In the genomic region with DNA sequence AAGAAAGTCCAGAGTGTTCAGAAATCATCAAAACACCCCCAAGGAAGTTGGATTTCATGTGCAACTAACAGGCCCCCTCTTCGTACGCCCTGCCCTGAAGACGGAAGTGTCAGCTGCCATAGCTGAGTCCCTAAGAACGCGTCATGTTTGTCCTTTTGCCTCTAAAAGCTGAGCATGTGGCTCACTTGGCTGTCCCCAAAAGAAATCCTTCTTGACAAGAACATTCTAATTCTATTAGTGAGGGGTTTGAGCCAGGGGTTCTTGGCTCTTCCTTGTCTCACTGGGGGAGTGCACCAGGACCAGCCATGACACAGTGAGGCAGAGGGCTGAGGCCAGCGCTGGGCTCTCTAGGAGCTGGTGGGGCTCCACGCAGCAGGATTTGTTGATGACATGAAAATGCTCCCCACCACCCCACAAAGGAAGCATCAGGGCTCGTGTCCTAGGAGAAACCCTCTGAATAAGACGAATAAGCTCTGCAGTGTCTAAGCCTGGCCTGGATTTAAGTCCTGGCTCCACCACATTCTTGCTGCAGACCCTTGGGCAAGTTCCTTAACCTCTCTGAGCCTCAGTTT, we compare ENCODE assay signal across 20 cellular contexts. TPM values are rescaled to one million over a fixed set of nuclear protein-coding genes. Genes with fewer than 3 reads are reported as not detected.
"Had no signal": no experiment of that assay in that cellular context is flagged by ENCODE, and none has a peak within 500 bp of the region (broad histone marks: within the 10 kb centered on the region; RNA-seq: fewer than 3 reads in every experiment).

No MANE protein-coding gene starts in this region.

- DNase-seq: activated CD4-positive, alpha-beta T cell treated with anti-CD3 and anti-CD28 coated beads, Interleukin-2, amount 50 U/mL, for 4 hours; activated gamma-delta T cell treated with Interleukin-2 at 50 U/mL for 16 hours; activated T-cell treated with anti-CD3 and anti-CD28 coated beads, Interleukin-2, amount 50 U/mL, for 72 hours; foreskin melanocyte; glutamatergic neuron; nephron progenitor cell; occipital lobe; stimulated activated CD4-positive, alpha-beta T cell treated with anti-CD3 and anti-CD28 coated beads, Interleukin-2, amount 100 ng/mL, for 24 hours; stimulated activated naive CD4-positive, alpha-beta T cell treated with Interleukin-2 at 50 U/mL for 16 hours had no signal

- H3K9me3 ChIP-seq: tibial artery, vagina had no signal

- H3K27ac Mint-ChIP-seq: activated naive CD8-positive, alpha-beta T cell; activated T-cell treated with anti-CD3 and anti-CD28 coated beads, Interleukin-2, amount 50 U/mL, for 72 hours; nephron progenitor cell had no signal

- H3K27me3 ChIP-seq: vagina had no signal

- H3K36me3 ChIP-seq: tibial artery, vagina had no signal

- ATAC-seq: activated T-cell treated with anti-CD3 and anti-CD28 coated beads, Interleukin-2, amount 50 U/mL, for 72 hours had no signal

- H3K4me3 ChIP-seq: lung, tibial artery, vagina had no signal

- H3K9me3 Mint-ChIP-seq: activated T-cell treated with anti-CD3 and anti-CD28 coated beads, Interleukin-2, amount 50 U/mL, for 72 hours; nephron progenitor cell had no signal

- H3K4me3 Mint-ChIP-seq: activated naive CD8-positive, alpha-beta T cell; activated T-cell treated with anti-CD3 and anti-CD28 coated beads, Interleukin-2, amount 50 U/mL, for 72 hours; nephron progenitor cell had no signal

- H3K36me3 Mint-ChIP-seq: activated naive CD8-positive, alpha-beta T cell had no signal

- H3K27ac ChIP-seq: tibial artery, vagina had no signal

- H3K4me1 ChIP-seq: tibial artery had no signal

RNA-seq across cellular contexts. Expression of a gene that starts 20.0 kb away (rescaled TPM):
- total RNA-seq: activated CD8-positive, alpha-beta memory T cell treated with anti-CD3 and anti-CD28 coated beads for 36 hours; activated T-cell treated with anti-CD3 and anti-CD28 coated beads, Interleukin-2, amount 50 U/mL, for 72 hours; dermis microvascular lymphatic vessel endothelial cell; epithelial cell of proximal tubule; lung; myocyte; occipital lobe; posterior vena cava; subcutaneous adipose tissue; T-helper 2 cell treated with Interferon-gamma antibody and Interleukin-4, amounts not matched to agents 100 ng/mL and 5 ng/mL, for 36 hours; vagina had no signal
- polyA plus RNA-seq: lung had no signal

RNA-seq across cellular contexts. Expression of a gene that starts 43.2 kb away (rescaled TPM):
- total RNA-seq: activated CD8-positive, alpha-beta memory T cell treated with anti-CD3 and anti-CD28 coated beads for 36 hours; dermis microvascular lymphatic vessel endothelial cell; myocyte; T-helper 2 cell treated with Interferon-gamma antibody and Interleukin-4, amounts not matched to agents 100 ng/mL and 5 ng/mL, for 36 hours had no signal
